15 cellular contexts compared by ENCODE assay signal in genomic region chrX:39756086-39756883, GRCh38.
DNase-seq lines count a peak whose midpoint lies in the region; ATAC-seq and TF ChIP-seq lines count a peak whose summit lies in the region.
"Had no signal": no experiment of that assay in that cellular context is flagged by ENCODE, and none has a peak within 500 bp of the region (broad histone marks: within the 10 kb centered on the region; RNA-seq: fewer than 3 reads in every experiment).

No MANE protein-coding gene starts in this region.

- H3K4me3 ChIP-seq in Caco-2 (ENCODE audit: low read depth, low read length) (no peak overlapping the region), RWPE2 (ENCODE audit: severe bottlenecking) (no peak overlapping the region), gastroesophageal sphincter (no peak overlapping the region), sigmoid colon (no peak overlapping the region), colonic mucosa (no peak overlapping the region)
- H3K4me3 ChIP-seq: K562 had no signal

- no peak overlapping the region for H3K23ac ChIP-seq in H9 (ENCODE audit: insufficient read length, low read depth, low read length)

- CTCF ChIA-PET in Caco-2 (lab: Charles Lee) = no interaction called here

- H3K4me1 ChIP-seq in Caco-2 (peaks cover 40% of the 10 kb centered on the region), RWPE2 (ENCODE audit: insufficient read depth, poor library complexity, severe bottlenecking) (peaks cover 9% of the 10 kb centered on the region), gastroesophageal sphincter (peaks cover 0 to 52% (median 21%) of the 10 kb centered on the region in 3 donors), sigmoid colon (peaks cover 0 to 55% (median 41%) of the 10 kb centered on the region in 4 donors), colonic mucosa (no peaks in the 10 kb centered on the region), H9 (ENCODE audit: insufficient read depth, low read length) (peaks cover 2% of the 10 kb centered on the region)

- H3K4me2 ChIP-seq in H9 (ENCODE audit: insufficient read depth, insufficient read length, low read length) = no peak overlapping the region

- H2BK15ac ChIP-seq in H9 (ENCODE audit: low read depth, low read length) = no peak overlapping the region

- H3K27me3 Mint-ChIP-seq in Caco-2 (ENCODE audit: insufficient read depth, unreplicated experiment) = no peaks in the 10 kb centered on the region
- H3K27me3 Mint-ChIP-seq in H9 (ENCODE audit: low read depth) = peaks cover 11% of the 10 kb centered on the region
- H3K27me3 Mint-ChIP-seq: activated CD4-positive, alpha-beta memory T cell treated with anti-CD3 and anti-CD28 coated beads for 36 hours had no signal

- H3K79me1 ChIP-seq in H9 (ENCODE audit: insufficient read depth, low read depth, low read length, poor library complexity, severe bottlenecking) = no peaks in the 10 kb centered on the region

- H4K5ac ChIP-seq in H9 (ENCODE audit: insufficient read length, low read depth, low read length) = no peak overlapping the region

- H3K4me3 Mint-ChIP-seq in Caco-2 (ENCODE audit: unreplicated experiment) (no peak overlapping the region), H9 (no peak overlapping the region)
- H3K4me3 Mint-ChIP-seq: activated CD4-positive, alpha-beta memory T cell treated with anti-CD3 and anti-CD28 coated beads for 36 hours; natural killer cell treated with Interleukin-12 subunit alpha and Interleukin-12 subunit beta and Interleukin-15 and Interleukin-18, amount 100 ng/mL, for 72 hours had no signal

- BruUV-seq in Caco-2 (replicated peaks; lab: Mats Ljungman, UMichigan) = no TSS peak

- DNase-seq in Caco-2 = no peak
- DNase-seq in RWPE2 (ENCODE audit: low spot score) = no peak
- peak; percentile 73 for DNase-seq in sigmoid colon
- DNase-seq in middle frontal gyrus (ENCODE audit: extremely low spot score, low spot score) = no peak
- no peak for DNase-seq in colonic mucosa
- DNase-seq in NCI-H2081 (lab: John Stamatoyannopoulos, UW) = no peak
- no peak for DNase-seq in H9
- DNase-seq: activated CD4-positive, alpha-beta memory T cell treated with anti-CD3 and anti-CD28 coated beads for 36 hours; activated gamma-delta T cell treated with Interleukin-2 at 50 U/mL for 16 hours; cerebellar nuclear complex; NCI-H2081 treated with DMSO at 0.1 percent for 48 hours had no signal

- H3K27me3 ChIP-seq in Caco-2 (replicated peaks; ENCODE audit: control insufficient read depth, insufficient read depth, low read length) (no peaks in the 10 kb centered on the region), RWPE2 (ENCODE audit: insufficient read depth, poor library complexity, severe bottlenecking) (no peaks in the 10 kb centered on the region), gastroesophageal sphincter (no peaks in the 10 kb centered on the region), sigmoid colon (no peaks in the 10 kb centered on the region), colonic mucosa (no peaks in the 10 kb centered on the region), H9 (ENCODE audit: insufficient read depth, low read length) (no peaks in the 10 kb centered on the region)
- H3K27me3 ChIP-seq: BE2C had no signal

- WGBS in gastroesophageal sphincter (ENCODE audit: low coverage in 1 of 2), 2 donors = 0 to 60% methylated on average over 3 to 12 of the region's 18 CpGs
- 20 to 64% methylated on average over 18 of the region's 18 CpGs for WGBS in sigmoid colon, 2 donors
- WGBS in H9 (ENCODE audit: extremely low coverage, insufficient read length, low lambda C conversion rate) = no CpG with 5 or more reads among the region's 18 CpGs

- no peak for ATAC-seq in RWPE2 (ENCODE audit: low read depth)
- no peak for ATAC-seq in gastroesophageal sphincter
- ATAC-seq: natural killer cell treated with Interleukin-12 subunit alpha and Interleukin-12 subunit beta and Interleukin-15 and Interleukin-18, amount 100 ng/mL, for 72 hours had no signal

- TF ChIP-seq POLR2A in gastroesophageal sphincter (IDR thresholded peaks at IDR 0.05) (no peak), sigmoid colon (IDR thresholded peaks at IDR 0.05) (no peak)

- no peak overlapping the region for H4K8ac ChIP-seq in H9 (replicated peaks; ENCODE audit: insufficient read length, low read depth, low read length)

- H3K27ac ChIP-seq in RWPE2 (ENCODE audit: poor library complexity, severe bottlenecking) (peak overlapping the region; percentile 74), gastroesophageal sphincter (peak overlapping the region; percentile 62 to 82 (median 80)), sigmoid colon (peak overlapping the region; percentile 79 to 85 (median 81)), colonic mucosa (no peak overlapping the region), H9 (ENCODE audit: insufficient read length, low read depth, low read length) (no peak overlapping the region)

- H3K36me3 Mint-ChIP-seq in Caco-2 (ENCODE audit: insufficient read depth, unreplicated experiment) (no peaks in the 10 kb centered on the region), H9 (ENCODE audit: insufficient read depth in 1 of 3, low read depth in 3 of 3) (peaks cover 4 to 10% (median 5%) of the 10 kb centered on the region in 3 experiments; a peak in 5 of 7 replicates)
- H3K36me3 Mint-ChIP-seq: activated CD4-positive, alpha-beta memory T cell treated with anti-CD3 and anti-CD28 coated beads for 36 hours; natural killer cell treated with Interleukin-12 subunit alpha and Interleukin-12 subunit beta and Interleukin-15 and Interleukin-18, amount 100 ng/mL, for 72 hours had no signal

- H3K18ac ChIP-seq in H9 (ENCODE audit: insufficient read length, low read depth, low read length) = no peak overlapping the region

- H3K4ac ChIP-seq in H9 (ENCODE audit: low read depth, low read length) = no peak overlapping the region

- H3K9me3 ChIP-seq in Caco-2 (no peaks in the 10 kb centered on the region), RWPE2 (ENCODE audit: severe bottlenecking) (no peaks in the 10 kb centered on the region), gastroesophageal sphincter (no peaks in the 10 kb centered on the region), sigmoid colon (no peaks in the 10 kb centered on the region), colonic mucosa (no peaks in the 10 kb centered on the region), H9 (ENCODE audit: control insufficient read depth, low read depth, low read length) (no peaks in the 10 kb centered on the region)
- H3K9me3 ChIP-seq: BE2C had no signal

- POLR2A ChIA-PET in Caco-2 (lab: Charles Lee) = no interaction called here

- H3K27ac Mint-ChIP-seq in Caco-2 (ENCODE audit: unreplicated experiment) (peak overlapping the region; percentile 61), H9 (no peak overlapping the region; a peak in 1 of 7 replicates)
- H3K27ac Mint-ChIP-seq: activated CD4-positive, alpha-beta memory T cell treated with anti-CD3 and anti-CD28 coated beads for 36 hours; natural killer cell treated with Interleukin-12 subunit alpha and Interleukin-12 subunit beta and Interleukin-15 and Interleukin-18, amount 100 ng/mL, for 72 hours had no signal

- H3K79me2 ChIP-seq in H9 (ENCODE audit: insufficient read depth, low read length) = no peaks in the 10 kb centered on the region

- no peak overlapping the region for H3K9ac ChIP-seq in colonic mucosa (ENCODE audit: low read depth in 2 of 2, low read length in 2 of 2)
- no peak overlapping the region for H3K9ac ChIP-seq in H9 (ENCODE audit: extremely low read depth, insufficient read length, low read length)

- H3K36me3 ChIP-seq in Caco-2 (ENCODE audit: control insufficient read depth, insufficient read depth, low read length) (no peaks in the 10 kb centered on the region), RWPE2 (ENCODE audit: low read depth) (no peaks in the 10 kb centered on the region), gastroesophageal sphincter (no peaks in the 10 kb centered on the region), sigmoid colon (no peaks in the 10 kb centered on the region), colonic mucosa (no peaks in the 10 kb centered on the region)
- H3K36me3 ChIP-seq: BE2C had no signal

- H4K91ac ChIP-seq in H9 (ENCODE audit: insufficient read length, low read depth, low read length) = no peak overlapping the region

- no peak overlapping the region for H2BK120ac ChIP-seq in H9 (ENCODE audit: low read depth, low read length, poor library complexity, severe bottlenecking)

- intact Hi-C loops in Caco-2 (cut with micrococcal nuclease; ENCODE audit: unreplicated experiment) (loop anchor here (10.0 kb wide), 1 partner anchor 199 kb away; no protein-coding TSS in a partner anchor), sigmoid colon (cut with DNase I) (loop anchor here (5.0 kb wide), 1 partner anchor 351 kb away; no protein-coding TSS in a partner anchor), colonic mucosa (cut with DNase I) (no loop called here)

- H3T11ph ChIP-seq in H9 (ENCODE audit: low read length) = no peak overlapping the region

- H3K4me1 Mint-ChIP-seq in Caco-2 (ENCODE audit: low read depth, unreplicated experiment) (peaks cover 17% of the 10 kb centered on the region), H9 (peaks cover 14 to 22% of the 10 kb centered on the region in 2 experiments)

- TF ChIP-seq CTCF in Caco-2 (IDR thresholded peaks at IDR 0.05; ENCODE audit: insufficient read depth in 1 of 2, low read depth in 1 of 2, low read length in 1 of 2, severe bottlenecking in 1 of 2, unreplicated experiment in 1 of 2) (no peak), RWPE2 (IDR thresholded peaks at IDR 0.05; ENCODE audit: poor library complexity, severe bottlenecking) (no peak), gastroesophageal sphincter (IDR thresholded peaks at IDR 0.05) (no peak), sigmoid colon (IDR thresholded peaks at IDR 0.05) (no peak), colonic mucosa (IDR thresholded peaks at IDR 0.05) (no peak), H9 (conservative IDR thresholded peaks at IDR 0.05) (no peak)

- no peak overlapping the region for H3K56ac ChIP-seq in H9 (ENCODE audit: insufficient read length, low read depth, low read length)

- H2BK5ac ChIP-seq in H9 (ENCODE audit: insufficient read length, low read length) = no peak overlapping the region

- no peak overlapping the region for H2BK12ac ChIP-seq in H9 (ENCODE audit: insufficient read length, low read depth, low read length)

- no peak overlapping the region for H2BK20ac ChIP-seq in H9 (ENCODE audit: low read depth, low read length, poor library complexity, severe bottlenecking)

- H3K23me2 ChIP-seq in H9 (ENCODE audit: insufficient read length, low read depth, low read length, poor library complexity, severe bottlenecking) = no peaks in the 10 kb centered on the region

- no peak for TF ChIP-seq EP300 in gastroesophageal sphincter (IDR thresholded peaks at IDR 0.05)
- TF ChIP-seq EP300 in sigmoid colon (IDR thresholded peaks at IDR 0.05) = no peak

- H2AFZ ChIP-seq in H9 (ENCODE audit: low read length) = no peak overlapping the region

- no peaks in the 10 kb centered on the region for H3K9me3 Mint-ChIP-seq in Caco-2 (ENCODE audit: unreplicated experiment)
- H3K9me3 Mint-ChIP-seq in H9 = peaks cover 65% of the 10 kb centered on the region in 2 experiments
- H3K9me3 Mint-ChIP-seq: activated CD4-positive, alpha-beta memory T cell treated with anti-CD3 and anti-CD28 coated beads for 36 hours; natural killer cell treated with Interleukin-12 subunit alpha and Interleukin-12 subunit beta and Interleukin-15 and Interleukin-18, amount 100 ng/mL, for 72 hours had no signal

- no peaks in the 10 kb centered on the region for H4K20me1 ChIP-seq in H9 (ENCODE audit: control insufficient read depth, insufficient read depth, insufficient read length)

- H3K14ac ChIP-seq in H9 (ENCODE audit: insufficient read depth, low read length) = no peak overlapping the region

- no peak overlapping the region for H2AK5ac ChIP-seq in H9 (ENCODE audit: insufficient read length, low read length)

Comparison
In these comparisons a context has a peak if more than half of its experiments do, and no peak if none do; other contexts are left out.
1. H3K27ac ChIP-seq: peak in RWPE2 (single experiment), gastroesophageal sphincter (4 of 4) and sigmoid colon (4 of 4); none in colonic mucosa (single experiment) and H9 (single experiment).